Comparison of ENCODE assay signal across 9 cellular contexts in genomic region chr19:1825909-1826556, GRCh38. TPM values are rescaled to one million over a fixed set of nuclear protein-coding genes. Genes with fewer than 3 reads are reported as not detected.
DNase-seq lines count a peak whose midpoint lies in the region; ATAC-seq and TF ChIP-seq lines count a peak whose summit lies in the region.
"Had no signal": no experiment of that assay in that cellular context is flagged by ENCODE, and none has a peak within 500 bp of the region (broad histone marks: within the 10 kb centered on the region; RNA-seq: fewer than 3 reads in every experiment).

No MANE protein-coding gene starts in this region.

- H3K27ac ChIP-seq in BLaER1 treated with 17β-estradiol and CSF1 and Interleukin-3, amounts not matched to agents 10 nM and 100 nM = no peak overlapping the region
- H3K27ac ChIP-seq in HCT116 (ENCODE audit: low read depth, low read length) (no peak overlapping the region; the same call in 1 of the 2 replicates), PC-9 (no peak overlapping the region)

- no peak for TF ChIP-seq POLR2A in HCT116 (IDR thresholded peaks at IDR 0.05; ENCODE audit: borderline replicate concordance, extremely low read depth, insufficient read depth, insufficient read length)

- no peaks in the 10 kb centered on the region for H3K27me3 ChIP-seq in BLaER1 treated with 17β-estradiol and CSF1 and Interleukin-3, amounts not matched to agents 10 nM and 100 nM
- no peaks in the 10 kb centered on the region for H3K27me3 ChIP-seq in HCT116 (ENCODE audit: insufficient read depth, low read length)
- H3K27me3 ChIP-seq in PC-9 (ENCODE audit: insufficient read depth, low read depth) = no peaks in the 10 kb centered on the region

- peaks cover 9% of the 10 kb centered on the region for H3K36me3 Mint-ChIP-seq in activated T-helper 1 cell treated with anti-CD3 and anti-CD28 coated beads, Interleukin-12 subunit alpha, Interleukin-12 subunit beta, Interleukin-2, Interleukin-4 antibody, amounts not matched to agents 30 ng/mL and 10 ng/mL and 1 ng/mL, durations not matched to agents 14 hours and 24 hours and 36 hours (ENCODE audit: low read depth)
- H3K36me3 Mint-ChIP-seq in neural crest cell (ENCODE audit: low read depth) = peaks cover 3% of the 10 kb centered on the region

- peak; percentile 89 for ATAC-seq in HCT116
- peak; percentile 80 for ATAC-seq in stimulated activated naive CD8-positive, alpha-beta T cell treated with anti-CD3 and anti-CD28 coated beads, Interleukin-15, amount 100 ng/mL, for 72 hours
- ATAC-seq in HG03457 (IDR thresholded peaks at IDR 0.05; ENCODE audit: unreplicated experiment) = no peak

- RAD21 ChIA-PET in HCT116 (lab: Charles Lee; ENCODE audit: low non-redundant PET in 1 of 2, low total read pairs in 2 of 2, uncharacterized antibody in 2 of 2, unreplicated experiment in 2 of 2) = interaction anchor here (0.6 to 1.1 kb wide), 6 partner anchors 58 to 333 kb away, joined by 3 to 6 read pairs (median 5); no protein-coding TSS in a partner anchor

- H3F3A ChIP-seq in PC-9 (ENCODE audit: insufficient read depth, low read depth) = no peaks in the 10 kb centered on the region

- BruUV-seq in HCT116 (replicated peaks; lab: Mats Ljungman, UMichigan) = no TSS peak
- no TSS peak for BruUV-seq in PC-9 (replicated peaks; lab: Mats Ljungman, UMichigan)

- POLR2A ChIA-PET in HCT116 (lab: Charles Lee) = interaction anchor here (0.8 kb wide), 1 partner anchor 230 kb away, joined by 15 read pairs; no protein-coding TSS in a partner anchor
- POLR2A ChIA-PET in PC-9 (lab: Charles Lee; ENCODE audit: unreplicated experiment) = interaction anchor here (0.6 kb wide), 1 partner anchor 316 kb away, joined by 11 read pairs; no protein-coding TSS in a partner anchor

- H3K27me3 Mint-ChIP-seq in activated T-helper 1 cell treated with anti-CD3 and anti-CD28 coated beads, Interleukin-12 subunit alpha, Interleukin-12 subunit beta, Interleukin-2, Interleukin-4 antibody, amounts not matched to agents 30 ng/mL and 10 ng/mL and 1 ng/mL, durations not matched to agents 14 hours and 24 hours and 36 hours (ENCODE audit: insufficient read depth) = no peaks in the 10 kb centered on the region
- no peaks in the 10 kb centered on the region for H3K27me3 Mint-ChIP-seq in neural crest cell (ENCODE audit: low read depth)
- H3K27me3 Mint-ChIP-seq in stimulated activated naive CD8-positive, alpha-beta T cell treated with anti-CD3 and anti-CD28 coated beads, Interleukin-15, amount 100 ng/mL, for 72 hours = no peaks in the 10 kb centered on the region
- H3K27me3 Mint-ChIP-seq: IgD-negative memory B cell had no signal

- H3K4me2 ChIP-seq in BLaER1 treated with 17β-estradiol and CSF1 and Interleukin-3, amounts not matched to agents 10 nM and 100 nM = peak overlapping the region in 7 of 11 experiments; percentile 3 to 38 (median 20); a peak in 6 of 22 replicates
- H3K4me2 ChIP-seq in HCT116 (ENCODE audit: low read length) (no peak overlapping the region), PC-9 (no peak overlapping the region)

- CTCF ChIA-PET in HCT116 (lab: Charles Lee) = interaction anchor here (0.6 to 2.3 kb wide), 23 partner anchors 9 to 381 kb away, joined by 3 to 33 read pairs (median 4); partner anchors contain the start of gene MBD3
- CTCF ChIA-PET in PC-9 (lab: Charles Lee) = interaction anchor here (0.6 to 1.2 kb wide), 4 partner anchors 12 to 304 kb away, joined by 3 to 21 read pairs (median 12); no protein-coding TSS in a partner anchor

- no peak overlapping the region for H3K4me3 ChIP-seq in BLaER1 treated with 17β-estradiol and CSF1 and Interleukin-3, amounts not matched to agents 10 nM and 100 nM
- H3K4me3 ChIP-seq in HCT116 (replicated peaks in 1 of 2; ENCODE audit: low read depth in 1 of 2, low read length in 2 of 2) = no peak overlapping the region
- H3K4me3 ChIP-seq in PC-9 = no peak overlapping the region
- no peak overlapping the region for H3K4me3 ChIP-seq in fibroblast of the aortic adventitia (ENCODE audit: low read depth, low read length)

- peak; percentile 79 for TF ChIP-seq RAD21 in HCT116 (IDR thresholded peaks at IDR 0.05; ENCODE audit: low read depth)

- H3K4me1 ChIP-seq in BLaER1 treated with 17β-estradiol and CSF1 and Interleukin-3, amounts not matched to agents 10 nM and 100 nM = peaks cover 4 to 36% (median 22%) of the 10 kb centered on the region in 10 experiments; a peak in 17 of 20 replicates
- H3K4me1 ChIP-seq in HCT116 (ENCODE audit: control insufficient read depth in 1 of 2, insufficient read depth in 2 of 2, low read length in 2 of 2) (peaks cover 4 to 7% of the 10 kb centered on the region in 2 experiments; a peak in 3 of 4 replicates), PC-9 (replicated peaks; ENCODE audit: insufficient read depth) (no peaks in the 10 kb centered on the region)

- no peaks in the 10 kb centered on the region for H3K9me3 ChIP-seq in BLaER1 treated with 17β-estradiol and CSF1 and Interleukin-3, amounts not matched to agents 10 nM and 100 nM (replicated peaks in 1 of 11)
- no peaks in the 10 kb centered on the region for H3K9me3 ChIP-seq in HCT116 (ENCODE audit: control insufficient read depth in 1 of 2, insufficient read depth in 1 of 2, low read depth in 1 of 2, low read length in 2 of 2)
- H3K9me3 ChIP-seq in PC-9 (ENCODE audit: insufficient read depth, low read depth) = no peaks in the 10 kb centered on the region

- intact Hi-C loops in HCT116 (cut with micrococcal nuclease) (no loop called here), PC-9 (cut with micrococcal nuclease; ENCODE audit: unreplicated experiment) (no loop called here)
- intact Hi-C loops in activated T-helper 1 cell treated with anti-CD3 and anti-CD28 coated beads, Interleukin-12 subunit alpha, Interleukin-12 subunit beta, Interleukin-2, Interleukin-4 antibody, amounts not matched to agents 30 ng/mL and 10 ng/mL and 1 ng/mL, durations not matched to agents 14 hours and 24 hours and 36 hours (cut with micrococcal nuclease) = loop anchor here (1.0 kb wide), 1 partner anchor 14 kb away; the partner anchor contains the start of gene ATP8B3

- no peak for DNase-seq in HCT116 (ENCODE audit: low read depth, low spot score)
- DNase-seq in PC-9 = peak in 1 of 2 experiments; percentile 52
- DNase-seq in activated T-helper 1 cell treated with anti-CD3 and anti-CD28 coated beads, Interleukin-12 subunit alpha, Interleukin-12 subunit beta, Interleukin-2, Interleukin-4 antibody, amounts not matched to agents 30 ng/mL and 10 ng/mL and 1 ng/mL, durations not matched to agents 14 hours and 24 hours and 36 hours (ENCODE audit: low spot score) = peak; percentile 65
- peak; percentile 64 for DNase-seq in fibroblast of the aortic adventitia (ENCODE audit: low read depth)
- peak; percentile 84 for DNase-seq in neural crest cell (ENCODE audit: low read depth, low spot score)
- peak; percentile 75 to 76 for DNase-seq in stimulated activated naive CD8-positive, alpha-beta T cell treated with anti-CD3 and anti-CD28 coated beads, Interleukin-15, amount 100 ng/mL, for 72 hours

- TF ChIP-seq CTCF in HCT116 (IDR thresholded peaks at IDR 0.05 in 2 of 3, conservative IDR thresholded peaks at IDR 0.05 in 1 of 3; ENCODE audit: borderline replicate concordance in 1 of 3, insufficient read depth in 1 of 3, low read depth in 2 of 3, low read length in 2 of 3) (peak; percentile 66 to 96 (median 92); a peak in 5 of 6 replicates), PC-9 (conservative IDR thresholded peaks at IDR 0.05) (peak; percentile 84), fibroblast of the aortic adventitia (IDR thresholded peaks at IDR 0.05; ENCODE audit: insufficient read depth, low read length) (peak; percentile 94), neural crest cell (conservative IDR thresholded peaks at IDR 0.05) (peak; percentile 90)

- H4K20me1 ChIP-seq in BLaER1 treated with 17β-estradiol and CSF1 and Interleukin-3, amounts not matched to agents 10 nM and 100 nM = peaks cover 87 to 100% (median 94%) of the 10 kb centered on the region in 11 experiments
- H4K20me1 ChIP-seq in HCT116 (ENCODE audit: insufficient read depth) = no peaks in the 10 kb centered on the region
- H4K20me1 ChIP-seq in PC-9 (ENCODE audit: insufficient read depth) = peaks cover 5% of the 10 kb centered on the region

- H3K79me2 ChIP-seq in HCT116 (ENCODE audit: insufficient read depth, low read length) = peaks cover 22% of the 10 kb centered on the region
- H3K79me2 ChIP-seq in PC-9 (ENCODE audit: low read depth) = no peaks in the 10 kb centered on the region

- 0 out of 22 replicates have a peak overlapping the region, but pooled peaks of 2 of the 11 experiments have one; percentile 32 to 35 for H3K9ac ChIP-seq in BLaER1 treated with 17β-estradiol and CSF1 and Interleukin-3, amounts not matched to agents 10 nM and 100 nM
- H3K9ac ChIP-seq in HCT116 (ENCODE audit: low read length) = no peak overlapping the region

- H3K36me3 ChIP-seq in BLaER1 treated with 17β-estradiol and CSF1 and Interleukin-3, amounts not matched to agents 10 nM and 100 nM = peaks cover 81 to 96% (median 91%) of the 10 kb centered on the region in 11 experiments
- peaks cover 6 to 12% of the 10 kb centered on the region in 2 experiments; a peak in 3 of 4 replicates for H3K36me3 ChIP-seq in HCT116 (ENCODE audit: control insufficient read depth in 1 of 2, insufficient read depth in 2 of 2, low read length in 2 of 2)
- H3K36me3 ChIP-seq in PC-9 (ENCODE audit: low read depth) = no peaks in the 10 kb centered on the region

- H3K9me3 Mint-ChIP-seq in activated T-helper 1 cell treated with anti-CD3 and anti-CD28 coated beads, Interleukin-12 subunit alpha, Interleukin-12 subunit beta, Interleukin-2, Interleukin-4 antibody, amounts not matched to agents 30 ng/mL and 10 ng/mL and 1 ng/mL, durations not matched to agents 14 hours and 24 hours and 36 hours = no peaks in the 10 kb centered on the region
- H3K9me3 Mint-ChIP-seq in neural crest cell = no peaks in the 10 kb centered on the region
- H3K9me3 Mint-ChIP-seq in stimulated activated naive CD8-positive, alpha-beta T cell treated with anti-CD3 and anti-CD28 coated beads, Interleukin-15, amount 100 ng/mL, for 72 hours = no peaks in the 10 kb centered on the region
- H3K9me3 Mint-ChIP-seq: IgD-negative memory B cell had no signal

- no peaks in the 10 kb centered on the region for H3K4me1 Mint-ChIP-seq in activated T-helper 1 cell treated with anti-CD3 and anti-CD28 coated beads, Interleukin-12 subunit alpha, Interleukin-12 subunit beta, Interleukin-2, Interleukin-4 antibody, amounts not matched to agents 30 ng/mL and 10 ng/mL and 1 ng/mL, durations not matched to agents 14 hours and 24 hours and 36 hours (ENCODE audit: low read depth)
- no peaks in the 10 kb centered on the region for H3K4me1 Mint-ChIP-seq in neural crest cell
- H3K4me1 Mint-ChIP-seq in stimulated activated naive CD8-positive, alpha-beta T cell treated with anti-CD3 and anti-CD28 coated beads, Interleukin-15, amount 100 ng/mL, for 72 hours = peaks cover 11% of the 10 kb centered on the region

- H2AFZ ChIP-seq in HCT116 (ENCODE audit: low read depth, low read length, poor library complexity, severe bottlenecking) (no peak overlapping the region), PC-9 (no peak overlapping the region)

- H3K9me2 ChIP-seq in HCT116 (ENCODE audit: insufficient read depth) (no peaks in the 10 kb centered on the region), PC-9 (ENCODE audit: insufficient read depth) (no peaks in the 10 kb centered on the region)

- H3K4me3 Mint-ChIP-seq in activated T-helper 1 cell treated with anti-CD3 and anti-CD28 coated beads, Interleukin-12 subunit alpha, Interleukin-12 subunit beta, Interleukin-2, Interleukin-4 antibody, amounts not matched to agents 30 ng/mL and 10 ng/mL and 1 ng/mL, durations not matched to agents 14 hours and 24 hours and 36 hours = no peak overlapping the region
- peak overlapping the region; percentile 44 for H3K4me3 Mint-ChIP-seq in neural crest cell
- no peak overlapping the region for H3K4me3 Mint-ChIP-seq in stimulated activated naive CD8-positive, alpha-beta T cell treated with anti-CD3 and anti-CD28 coated beads, Interleukin-15, amount 100 ng/mL, for 72 hours
- H3K4me3 Mint-ChIP-seq: IgD-negative memory B cell had no signal

- no peak overlapping the region for H3K27ac Mint-ChIP-seq in activated T-helper 1 cell treated with anti-CD3 and anti-CD28 coated beads, Interleukin-12 subunit alpha, Interleukin-12 subunit beta, Interleukin-2, Interleukin-4 antibody, amounts not matched to agents 30 ng/mL and 10 ng/mL and 1 ng/mL, durations not matched to agents 14 hours and 24 hours and 36 hours
- no peak overlapping the region for H3K27ac Mint-ChIP-seq in neural crest cell (ENCODE audit: unreplicated experiment)
- H3K27ac Mint-ChIP-seq in stimulated activated naive CD8-positive, alpha-beta T cell treated with anti-CD3 and anti-CD28 coated beads, Interleukin-15, amount 100 ng/mL, for 72 hours = no peak overlapping the region

RNA-seq across cellular contexts. Expression of gene ATP8B3, which starts 14.0 kb away (rescaled TPM):
- total RNA-seq in HCT116 (2021; ENCODE audit: unreplicated experiment) (17.0 TPM), PC-9 (2021) (8.3 and 9.0 TPM in 2 replicates), fibroblast of the aortic adventitia (ENCODE audit: low replicate concordance) (0.16 and 3.3 TPM in 2 replicates), neural crest cell (1.1 and 1.5 TPM in 2 replicates)
- polyA plus RNA-seq in HCT116 (2012) = 15.6 and 16.5 TPM in 2 replicates
- 4.1 and 5.0 TPM in 2 replicates for total RNA-seq in activated T-helper 1 cell treated with anti-CD3 and anti-CD28 coated beads, Interleukin-12 subunit alpha, Interleukin-12 subunit beta, Interleukin-2, Interleukin-4 antibody, amounts not matched to agents 30 ng/mL and 10 ng/mL and 1 ng/mL, durations not matched to agents 14 hours and 24 hours and 36 hours

RNA-seq across cellular contexts. Expression of gene REXO1, which starts 22.2 kb away (rescaled TPM):
- total RNA-seq in HCT116 (2021; ENCODE audit: unreplicated experiment) (52.2 TPM), PC-9 (2021) (25.6 and 25.8 TPM in 2 replicates), fibroblast of the aortic adventitia (ENCODE audit: low replicate concordance) (9.0 and 13.0 TPM in 2 replicates), neural crest cell (40.8 and 45.3 TPM in 2 replicates)
- polyA plus RNA-seq in HCT116 (2012) = 37.4 and 54.0 TPM in 2 replicates
- 64.5 and 70.5 TPM in 2 replicates for total RNA-seq in activated T-helper 1 cell treated with anti-CD3 and anti-CD28 coated beads, Interleukin-12 subunit alpha, Interleukin-12 subunit beta, Interleukin-2, Interleukin-4 antibody, amounts not matched to agents 30 ng/mL and 10 ng/mL and 1 ng/mL, durations not matched to agents 14 hours and 24 hours and 36 hours

RNA-seq across cellular contexts. Expression of gene KLF16, which starts 37.3 kb away (rescaled TPM):
- total RNA-seq in HCT116 (2021; ENCODE audit: unreplicated experiment) (64.3 TPM), PC-9 (2021) (26.7 and 41.2 TPM in 2 replicates), fibroblast of the aortic adventitia (ENCODE audit: low replicate concordance) (6.5 and 7.3 TPM in 2 replicates), neural crest cell (18.9 and 20.7 TPM in 2 replicates)
- 29.9 and 33.0 TPM in 2 replicates for polyA plus RNA-seq in HCT116 (2012)
- 34.5 and 39.1 TPM in 2 replicates for total RNA-seq in activated T-helper 1 cell treated with anti-CD3 and anti-CD28 coated beads, Interleukin-12 subunit alpha, Interleukin-12 subunit beta, Interleukin-2, Interleukin-4 antibody, amounts not matched to agents 30 ng/mL and 10 ng/mL and 1 ng/mL, durations not matched to agents 14 hours and 24 hours and 36 hours

RNA-seq across cellular contexts. Expression of gene ABHD17A, which starts 59.3 kb away (rescaled TPM):
- total RNA-seq in HCT116 (2021; ENCODE audit: unreplicated experiment) (68.2 TPM), PC-9 (2021) (33.0 and 35.9 TPM in 2 replicates), fibroblast of the aortic adventitia (ENCODE audit: low replicate concordance) (48.0 and 51.2 TPM in 2 replicates), neural crest cell (73.9 and 74.1 TPM in 2 replicates)
- polyA plus RNA-seq in HCT116 (2012) = 39.6 and 42.3 TPM in 2 replicates
- 115 TPM in 2 replicates for total RNA-seq in activated T-helper 1 cell treated with anti-CD3 and anti-CD28 coated beads, Interleukin-12 subunit alpha, Interleukin-12 subunit beta, Interleukin-2, Interleukin-4 antibody, amounts not matched to agents 30 ng/mL and 10 ng/mL and 1 ng/mL, durations not matched to agents 14 hours and 24 hours and 36 hours

Comparison
In these comparisons a context has a peak if more than half of its experiments do, and no peak if none do; other contexts are left out.
1. H3K4me2 ChIP-seq: peak in BLaER1 treated with 17β-estradiol and CSF1 and Interleukin-3, amounts not matched to agents 10 nM and 100 nM (7 of 11); none in HCT116 (single experiment) and PC-9 (single experiment).
2. Peak in every context shown above with its lines, with median percentiles within 50 percentile points of each other: CTCF ChIP-seq.